Comparison of ENCODE assay signal across 8 cellular contexts in genomic region chr11:121521145-121522042, GRCh38.
DNase-seq lines count a peak whose midpoint lies in the region; ATAC-seq and TF ChIP-seq lines count a peak whose summit lies in the region.

No MANE protein-coding gene starts in this region.

- H3K36me3 Mint-ChIP-seq in activated CD8-positive, alpha-beta memory T cell treated with anti-CD3 and anti-CD28 coated beads, Interleukin-2, amount 10 ng/mL, durations not matched to agents 7 days and 5 days = peaks cover 46% of the 10 kb centered on the region
- peaks cover 27 to 41% of the 10 kb centered on the region in 2 donors for H3K36me3 Mint-ChIP-seq in naive B cell

- H3K27ac Mint-ChIP-seq in activated CD8-positive, alpha-beta memory T cell treated with anti-CD3 and anti-CD28 coated beads, Interleukin-2, amount 10 ng/mL, durations not matched to agents 7 days and 5 days = peak overlapping the region; percentile 44
- H3K27ac Mint-ChIP-seq in naive B cell = peak overlapping the region in 5 of 6 donors; percentile 17 to 95 (median 36)

- POLR2A ChIA-PET in HEK293T (lab: Yijun Ruan, JAX) = no interaction called here

- CTCF ChIA-PET in activated CD8-positive, alpha-beta memory T cell treated with anti-CD3 and anti-CD28 coated beads, Interleukin-2, amount 10 ng/mL, durations not matched to agents 7 days and 5 days (lab: Charles Lee) = no interaction called here
- CTCF ChIA-PET in HEK293T (lab: Yijun Ruan, JAX) = no interaction called here

- DNase-seq in G401 (ENCODE audit: low spot score) (peak; percentile 84), HT1080 (ENCODE audit: low read depth) (peak; percentile 23), naive B cell (no peak), NCI-H1105 (lab: John Stamatoyannopoulos, UW) (no peak), HEK293T (ENCODE audit: extremely low spot score) (no peak), middle frontal gyrus (ENCODE audit: extremely low spot score, low spot score) (no peak)
- DNase-seq in activated CD8-positive, alpha-beta memory T cell treated with anti-CD3 and anti-CD28 coated beads, Interleukin-2, amount 10 ng/mL, durations not matched to agents 7 days and 5 days = no peak

- ATAC-seq in activated CD8-positive, alpha-beta memory T cell treated with anti-CD3 and anti-CD28 coated beads, Interleukin-2, amount 10 ng/mL, durations not matched to agents 7 days and 5 days = no peak
- ATAC-seq in naive B cell (ENCODE audit: low read depth in 2 of 2) (no peak), HG02763 (IDR thresholded peaks at IDR 0.05; ENCODE audit: unreplicated experiment) (no peak)

- no peak overlapping the region for H3K4me3 Mint-ChIP-seq in activated CD8-positive, alpha-beta memory T cell treated with anti-CD3 and anti-CD28 coated beads, Interleukin-2, amount 10 ng/mL, durations not matched to agents 7 days and 5 days
- H3K4me3 Mint-ChIP-seq in naive B cell = peak overlapping the region in 4 of 8 donors; percentile 6 to 78 (median 41)

- in situ Hi-C loops in G401 (cut with HindIII; ENCODE audit: low sequenced_read_pairs) = no loop called here

- peaks cover 4% of the 10 kb centered on the region for H3K9me3 Mint-ChIP-seq in activated CD8-positive, alpha-beta memory T cell treated with anti-CD3 and anti-CD28 coated beads, Interleukin-2, amount 10 ng/mL, durations not matched to agents 7 days and 5 days (ENCODE audit: low read depth)
- peaks cover 0 to 14% (median 3%) of the 10 kb centered on the region in 7 donors for H3K9me3 Mint-ChIP-seq in naive B cell

- peaks cover 21% of the 10 kb centered on the region for H3K4me1 Mint-ChIP-seq in activated CD8-positive, alpha-beta memory T cell treated with anti-CD3 and anti-CD28 coated beads, Interleukin-2, amount 10 ng/mL, durations not matched to agents 7 days and 5 days
- peaks cover 30 to 50% (median 41%) of the 10 kb centered on the region in 3 donors for H3K4me1 Mint-ChIP-seq in naive B cell

- no peaks in the 10 kb centered on the region for H3K27me3 Mint-ChIP-seq in activated CD8-positive, alpha-beta memory T cell treated with anti-CD3 and anti-CD28 coated beads, Interleukin-2, amount 10 ng/mL, durations not matched to agents 7 days and 5 days
- no peaks in the 10 kb centered on the region for H3K27me3 Mint-ChIP-seq in naive B cell

TF ChIP-seq in HEK293T, 16 proteins besides CTCF, POLR2A, EP300 and RAD21:
- TF ChIP-seq NFRKB (IDR thresholded peaks at IDR 0.05) = no peak
TF ChIP-seq in HEK293T: peak in this region for 0.

Comparison
In these comparisons a context has a peak if more than half of its experiments do, and no peak if none do; other contexts are left out.
1. DNase-seq: peak in G401 (single experiment) and HT1080 (single experiment); none in activated CD8-positive, alpha-beta memory T cell treated with anti-CD3 and anti-CD28 coated beads, Interleukin-2, amount 10 ng/mL, durations not matched to agents 7 days and 5 days (single experiment), naive B cell (single experiment), NCI-H1105 (single experiment), HEK293T (single experiment) and middle frontal gyrus (single experiment).